ENCODE assay signal across 17 cellular contexts in genomic region chr7:45446195-45446944, GRCh38.
DNase-seq lines count a peak whose midpoint lies in the region; ATAC-seq lines count a peak whose summit lies in the region.
"Had no signal": no experiment of that assay in that cellular context is flagged by ENCODE, and none has a peak within 500 bp of the region (broad histone marks: within the 10 kb centered on the region; RNA-seq: fewer than 3 reads in every experiment).

No MANE protein-coding gene starts in this region.

- no peak overlapping the region for H3K14ac ChIP-seq in trophoblast cell (ENCODE audit: low read length)

- no peaks in the 10 kb centered on the region for H3K36me3 Mint-ChIP-seq in T-helper 2 cell treated with Interferon-gamma antibody and Interleukin-4, amounts not matched to agents 5 μg/mL and 100 μg/mL, for 36 hours (ENCODE audit: low read depth)

- no peaks in the 10 kb centered on the region for H3K79me1 ChIP-seq in trophoblast cell (ENCODE audit: low read length)

- ATAC-seq in HG02763 (IDR thresholded peaks at IDR 0.05; ENCODE audit: unreplicated experiment): peak; percentile 86
- ATAC-seq: activated naive CD8-positive, alpha-beta T cell treated with anti-CD3 and anti-CD28 coated beads, Interleukin-2, amount 50 U/mL, for 24 hours; HepG2 had no signal

- H3K36me3 ChIP-seq in trophoblast cell (ENCODE audit: control insufficient read depth in 1 of 2, insufficient read depth in 2 of 2, low read length in 2 of 2): no peaks in the 10 kb centered on the region

- H3K27ac ChIP-seq in trophoblast cell (ENCODE audit: low read depth, low read length): no peak overlapping the region

- no peaks in the 10 kb centered on the region for H3K9me3 ChIP-seq in trophoblast cell (ENCODE audit: insufficient read depth, low read depth, low read length)

- DNase-seq in T-helper 2 cell treated with Interferon-gamma antibody and Interleukin-4, amounts not matched to agents 5 μg/mL and 100 μg/mL, for 36 hours (ENCODE audit: low spot score): peak; percentile 13
- no peak for DNase-seq in T-helper 2 cell
- peak; percentile 9 for DNase-seq in MV-4-11 (lab: John Stamatoyannopoulos, UW)
- DNase-seq in trophoblast cell: peak; percentile 94 to 95
- no peak for DNase-seq in medulla oblongata (ENCODE audit: extremely low spot score)
- no peak for DNase-seq in NCI-H69 (lab: John Stamatoyannopoulos, UW)
- no peak for DNase-seq in stimulated activated CD4-positive, alpha-beta T cell treated with anti-CD3 and anti-CD28 coated beads, Interleukin-4, amount 100 ng/mL, for 24 hours
- DNase-seq: activated naive CD8-positive, alpha-beta T cell treated with anti-CD3 and anti-CD28 coated beads, Interleukin-2, amount 50 U/mL, for 24 hours; DMS 273 treated with DMSO at 0.1 percent for 48 hours; HFFc6; NCI-H1694; stimulated activated CD4-positive, alpha-beta T cell treated with anti-CD3 and anti-CD28 coated beads, Interleukin-2, amount 100 ng/mL, for 24 hours; T-helper 9 cell had no signal

- H4K12ac ChIP-seq in trophoblast cell (ENCODE audit: low read depth, low read length): no peak overlapping the region

- no peak overlapping the region for H3K4me2 ChIP-seq in trophoblast cell (ENCODE audit: low read length)

- no peak overlapping the region for H3K4me3 ChIP-seq in trophoblast cell (ENCODE audit: low read depth, low read length)
- H3K4me3 ChIP-seq: lung had no signal

- H2AFZ ChIP-seq in trophoblast cell (ENCODE audit: insufficient read depth, low read length, poor library complexity): no peak overlapping the region

- H2BK12ac ChIP-seq in trophoblast cell (ENCODE audit: low read length): no peak overlapping the region

- no peak overlapping the region for H3K23ac ChIP-seq in trophoblast cell (ENCODE audit: low read length)

- peaks cover 6% of the 10 kb centered on the region for H3K4me1 Mint-ChIP-seq in T-helper 2 cell treated with Interferon-gamma antibody and Interleukin-4, amounts not matched to agents 5 μg/mL and 100 μg/mL, for 36 hours (ENCODE audit: low read depth)
- H3K4me1 Mint-ChIP-seq: activated naive CD8-positive, alpha-beta T cell treated with anti-CD3 and anti-CD28 coated beads, Interleukin-2, amount 50 U/mL, for 24 hours had no signal

- H3K18ac ChIP-seq in trophoblast cell (ENCODE audit: low read length): no peak overlapping the region

- H3K4ac ChIP-seq in trophoblast cell (ENCODE audit: low read depth, low read length): no peak overlapping the region

- H3K27me3 Mint-ChIP-seq in T-helper 2 cell treated with Interferon-gamma antibody and Interleukin-4, amounts not matched to agents 5 μg/mL and 100 μg/mL, for 36 hours (ENCODE audit: low read depth): peaks cover under 1% of the 10 kb centered on the region

- no peaks in the 10 kb centered on the region for H3K79me2 ChIP-seq in trophoblast cell (ENCODE audit: control insufficient read depth, insufficient read depth, low read length, poor library complexity)

- no peak overlapping the region for H3K4me3 Mint-ChIP-seq in T-helper 2 cell treated with Interferon-gamma antibody and Interleukin-4, amounts not matched to agents 5 μg/mL and 100 μg/mL, for 36 hours
- H3K4me3 Mint-ChIP-seq: activated naive CD8-positive, alpha-beta T cell treated with anti-CD3 and anti-CD28 coated beads, Interleukin-2, amount 50 U/mL, for 24 hours; dendritic cell treated with granulocyte-macrophage colony-stimulating factor and Interleukin-4, amounts not matched to agents 40 ng/mL and 50 ng/mL, for 4 days; HFFc6 had no signal

- H2BK5ac ChIP-seq in trophoblast cell (ENCODE audit: low read depth, low read length, poor library complexity): no peak overlapping the region

- H3K9me3 Mint-ChIP-seq in T-helper 2 cell treated with Interferon-gamma antibody and Interleukin-4, amounts not matched to agents 5 μg/mL and 100 μg/mL, for 36 hours: no peaks in the 10 kb centered on the region
- H3K9me3 Mint-ChIP-seq: activated naive CD8-positive, alpha-beta T cell treated with anti-CD3 and anti-CD28 coated beads, Interleukin-2, amount 50 U/mL, for 24 hours; dendritic cell treated with granulocyte-macrophage colony-stimulating factor and Interleukin-4, amounts not matched to agents 40 ng/mL and 50 ng/mL, for 4 days; HFFc6 had no signal

- H3K4me1 ChIP-seq in trophoblast cell (ENCODE audit: control insufficient read depth in 1 of 2, insufficient read depth in 2 of 2, low read length in 2 of 2): no peaks in the 10 kb centered on the region

- H4K91ac ChIP-seq in trophoblast cell (ENCODE audit: low read depth, low read length): no peak overlapping the region

- H2AK5ac ChIP-seq in trophoblast cell (ENCODE audit: low read length): no peak overlapping the region

- H4K8ac ChIP-seq in trophoblast cell (ENCODE audit: low read depth, low read length): no peak overlapping the region

- no peak overlapping the region for H3K27ac Mint-ChIP-seq in T-helper 2 cell treated with Interferon-gamma antibody and Interleukin-4, amounts not matched to agents 5 μg/mL and 100 μg/mL, for 36 hours
- H3K27ac Mint-ChIP-seq: activated naive CD8-positive, alpha-beta T cell treated with anti-CD3 and anti-CD28 coated beads, Interleukin-2, amount 50 U/mL, for 24 hours; dendritic cell treated with granulocyte-macrophage colony-stimulating factor and Interleukin-4, amounts not matched to agents 40 ng/mL and 50 ng/mL, for 4 days; HFFc6 had no signal

- H3K27me3 ChIP-seq in trophoblast cell (ENCODE audit: insufficient read depth, low read length): no peaks in the 10 kb centered on the region

- no peak overlapping the region for H2BK120ac ChIP-seq in trophoblast cell (ENCODE audit: insufficient read depth, low read length, poor library complexity)

- no CpG with 5 or more reads among the region's 2 CpGs for WGBS in trophoblast cell (ENCODE audit: extremely low coverage, insufficient coverage, insufficient read length)

- no peak overlapping the region for H3K9ac ChIP-seq in trophoblast cell (ENCODE audit: low read length)

Comparison
In these comparisons a context has a peak if more than half of its experiments do, and no peak if none do; other contexts are left out.
1. DNase-seq: peak in T-helper 2 cell treated with Interferon-gamma antibody and Interleukin-4, amounts not matched to agents 5 μg/mL and 100 μg/mL, for 36 hours (single experiment), MV-4-11 (single experiment) and trophoblast cell (2 of 2); none in T-helper 2 cell (0 of 5), medulla oblongata (single experiment), NCI-H69 (single experiment) and stimulated activated CD4-positive, alpha-beta T cell treated with anti-CD3 and anti-CD28 coated beads, Interleukin-4, amount 100 ng/mL, for 24 hours (single experiment).